In genomic region chr9:115391166-115391825, GRCh38 we compare ENCODE assay signal across 27 cellular contexts.
A peak's percentile ranks its signal among the peaks of the same experiment; 100 is the strongest.
DNase-seq lines count a peak whose midpoint lies in the region; ATAC-seq and TF ChIP-seq lines count a peak whose summit lies in the region.
"Had no signal": no experiment of that assay in that cellular context is flagged by ENCODE, and none has a peak within 500 bp of the region (broad histone marks: within the 10 kb centered on the region; RNA-seq: fewer than 3 reads in every experiment).

No MANE protein-coding gene starts in this region.

- WGBS in gastroesophageal sphincter (ENCODE audit: low coverage in 1 of 2), 2 donors = 75 to 78% methylated on average over 2 to 4 of the region's 4 CpGs

- no peaks in the 10 kb centered on the region for H3K4me1 Mint-ChIP-seq in effector memory CD8-positive, alpha-beta T cell (ENCODE audit: low read depth in 2 of 2)
- H3K4me1 Mint-ChIP-seq: activated naive CD4-positive, alpha-beta T cell treated with anti-CD3 and anti-CD28 coated beads, Interleukin-2, amount 50 U/mL, for 24 hours; CD4-positive, CD25-positive, alpha-beta regulatory T cell; naive B cell; stimulated activated naive B cell treated with anti-CD40 and anti-IgM and Interleukin-4, amounts not matched to agents 10 μg/mL and 1 μg/mL and 100 μg/mL, for 72 hours had no signal

- H3K27ac Mint-ChIP-seq in effector memory CD8-positive, alpha-beta T cell = no peak overlapping the region
- H3K27ac Mint-ChIP-seq: activated CD4-positive, alpha-beta T cell treated with anti-CD3 and anti-CD28 coated beads, Interleukin-2, amount 10 ng/mL, durations not matched to agents 24 days and 14 days; activated naive CD4-positive, alpha-beta T cell treated with anti-CD3 and anti-CD28 coated beads, Interleukin-2, amount 50 U/mL, for 24 hours; CD4-positive, CD25-positive, alpha-beta regulatory T cell; naive B cell; stimulated activated naive B cell treated with anti-CD40 and anti-IgM and Interleukin-4, amounts not matched to agents 10 μg/mL and 1 μg/mL and 100 μg/mL, for 72 hours had no signal

- ATAC-seq in gastroesophageal sphincter (no peak), GM19467 (IDR thresholded peaks at IDR 0.05; ENCODE audit: unreplicated experiment) (no peak)
- no peak for ATAC-seq in effector memory CD8-positive, alpha-beta T cell (replicated peaks)
- ATAC-seq: lower lobe of right lung; stimulated activated naive B cell treated with anti-CD40 and anti-IgM and Interleukin-4, amounts not matched to agents 10 μg/mL and 1 μg/mL and 100 μg/mL, for 72 hours had no signal

- H3K4me1 ChIP-seq in gastroesophageal sphincter = peaks cover 2 to 26% (median 5%) of the 10 kb centered on the region in 3 donors
- no peaks in the 10 kb centered on the region for H3K4me1 ChIP-seq in effector memory CD4-positive, alpha-beta T cell (ENCODE audit: control insufficient read depth, insufficient read depth, low read length, poor library complexity, severe bottlenecking)
- H3K4me1 ChIP-seq: prostate gland had no signal

- no peak overlapping the region for H3K4me3 Mint-ChIP-seq in effector memory CD8-positive, alpha-beta T cell
- H3K4me3 Mint-ChIP-seq: activated CD4-positive, alpha-beta T cell treated with anti-CD3 and anti-CD28 coated beads, Interleukin-2, amount 10 ng/mL, durations not matched to agents 24 days and 14 days; activated naive CD4-positive, alpha-beta T cell treated with anti-CD3 and anti-CD28 coated beads, Interleukin-2, amount 50 U/mL, for 24 hours; CD4-positive, CD25-positive, alpha-beta regulatory T cell; naive B cell; stimulated activated naive B cell treated with anti-CD40 and anti-IgM and Interleukin-4, amounts not matched to agents 10 μg/mL and 1 μg/mL and 100 μg/mL, for 72 hours had no signal

- H3K27me3 ChIP-seq in gastroesophageal sphincter = no peaks in the 10 kb centered on the region
- H3K27me3 ChIP-seq in effector memory CD4-positive, alpha-beta T cell (replicated peaks; ENCODE audit: control insufficient read depth, insufficient read depth, low read length, poor library complexity, severe bottlenecking) = no peaks in the 10 kb centered on the region
- H3K27me3 ChIP-seq: esophagus squamous epithelium, sigmoid colon had no signal

- no peak overlapping the region for H3K4me3 ChIP-seq in gastroesophageal sphincter
- H3K4me3 ChIP-seq in effector memory CD4-positive, alpha-beta T cell (ENCODE audit: insufficient read depth, low read depth, low read length, poor library complexity, severe bottlenecking) = no peak overlapping the region
- H3K4me3 ChIP-seq: esophagus squamous epithelium, lower lobe of right lung, prostate gland, sigmoid colon had no signal

- H3K27me3 Mint-ChIP-seq in effector memory CD8-positive, alpha-beta T cell = peaks cover 0 to 23% of the 10 kb centered on the region in 2 donors
- H3K27me3 Mint-ChIP-seq: activated CD4-positive, alpha-beta T cell treated with anti-CD3 and anti-CD28 coated beads, Interleukin-2, amount 10 ng/mL, durations not matched to agents 24 days and 14 days; CD4-positive, CD25-positive, alpha-beta regulatory T cell; naive B cell; stimulated activated naive B cell treated with anti-CD40 and anti-IgM and Interleukin-4, amounts not matched to agents 10 μg/mL and 1 μg/mL and 100 μg/mL, for 72 hours had no signal

- no peak for TF ChIP-seq EP300 in gastroesophageal sphincter (IDR thresholded peaks at IDR 0.05)

- TF ChIP-seq CTCF in gastroesophageal sphincter (IDR thresholded peaks at IDR 0.05) = no peak

- no peaks in the 10 kb centered on the region for H3K36me3 ChIP-seq in gastroesophageal sphincter
- no peaks in the 10 kb centered on the region for H3K36me3 ChIP-seq in effector memory CD4-positive, alpha-beta T cell (ENCODE audit: control insufficient read depth, insufficient read depth, low read length)
- H3K36me3 ChIP-seq: esophagus squamous epithelium, lower lobe of right lung, prostate gland, sigmoid colon had no signal

- no peaks in the 10 kb centered on the region for H3K9me3 Mint-ChIP-seq in effector memory CD8-positive, alpha-beta T cell
- H3K9me3 Mint-ChIP-seq: activated CD4-positive, alpha-beta T cell treated with anti-CD3 and anti-CD28 coated beads, Interleukin-2, amount 10 ng/mL, durations not matched to agents 24 days and 14 days; activated naive CD4-positive, alpha-beta T cell treated with anti-CD3 and anti-CD28 coated beads, Interleukin-2, amount 50 U/mL, for 24 hours; naive B cell; stimulated activated naive B cell treated with anti-CD40 and anti-IgM and Interleukin-4, amounts not matched to agents 10 μg/mL and 1 μg/mL and 100 μg/mL, for 72 hours had no signal

- H3K36me3 Mint-ChIP-seq in effector memory CD8-positive, alpha-beta T cell (ENCODE audit: insufficient read depth) = no peaks in the 10 kb centered on the region
- H3K36me3 Mint-ChIP-seq: activated naive CD4-positive, alpha-beta T cell treated with anti-CD3 and anti-CD28 coated beads, Interleukin-2, amount 50 U/mL, for 24 hours; CD4-positive, CD25-positive, alpha-beta regulatory T cell; naive B cell; stimulated activated naive B cell treated with anti-CD40 and anti-IgM and Interleukin-4, amounts not matched to agents 10 μg/mL and 1 μg/mL and 100 μg/mL, for 72 hours had no signal

- no peaks in the 10 kb centered on the region for H3K9me3 ChIP-seq in gastroesophageal sphincter
- no peaks in the 10 kb centered on the region for H3K9me3 ChIP-seq in effector memory CD4-positive, alpha-beta T cell (ENCODE audit: control insufficient read depth, low read length)
- H3K9me3 ChIP-seq: esophagus squamous epithelium, lower lobe of right lung, prostate gland, sigmoid colon had no signal

- H3K27ac ChIP-seq in gastroesophageal sphincter = no peak overlapping the region
- no peak overlapping the region for H3K27ac ChIP-seq in effector memory CD4-positive, alpha-beta T cell (ENCODE audit: insufficient read depth, low read length, poor library complexity, severe bottlenecking)
- H3K27ac ChIP-seq: esophagus squamous epithelium, lower lobe of right lung, prostate gland, sigmoid colon had no signal

- DNase-seq in NCI-H2196 (lab: John Stamatoyannopoulos, UW; ENCODE audit: unreplicated experiment) = peak; percentile 10
- no peak for DNase-seq in NCI-H2196 treated with DMSO at 0.1 percent for 48 hours (lab: John Stamatoyannopoulos, UW; ENCODE audit: unreplicated experiment)
- peak; percentile 82 for DNase-seq in NCI-H2171 treated with DMSO at 0.1 percent for 48 hours (lab: John Stamatoyannopoulos, UW)
- DNase-seq in fibroblast of peridontal ligament (ENCODE audit: extremely low read depth) = peak; percentile 42
- DNase-seq in effector memory CD8-positive, alpha-beta T cell = no peak
- DNase-seq in effector memory CD4-positive, alpha-beta T cell = no peak
- DNase-seq: activated CD4-positive, alpha-beta T cell treated with anti-CD3 and anti-CD28 coated beads, Interleukin-2, amount 10 ng/mL, durations not matched to agents 24 days and 14 days; activated CD8-positive, alpha-beta memory T cell treated with anti-CD3 and anti-CD28 coated beads for 24 hours; AML-193; CD4-positive, CD25-positive, alpha-beta regulatory T cell; esophagus squamous epithelium; HCEC 1CT; hippocampal formation; lower lobe of right lung; midbrain; naive B cell; NCI-H1048; NCI-H2029; occipital lobe; SIG-M5; sigmoid colon; stimulated activated naive B cell treated with anti-CD40 and anti-IgM and Interleukin-4, amounts not matched to agents 10 μg/mL and 1 μg/mL and 100 μg/mL, for 72 hours; T1000 had no signal

- no peak for TF ChIP-seq POLR2A in gastroesophageal sphincter (IDR thresholded peaks at IDR 0.05)

Comparison
In these comparisons a context has a peak if more than half of its experiments do, and no peak if none do; other contexts are left out.
1. DNase-seq: peak in NCI-H2196 (single experiment), NCI-H2171 treated with DMSO at 0.1 percent for 48 hours (single experiment) and fibroblast of peridontal ligament (single experiment); none in NCI-H2196 treated with DMSO at 0.1 percent for 48 hours (single experiment), effector memory CD8-positive, alpha-beta T cell (0 of 3) and effector memory CD4-positive, alpha-beta T cell (0 of 3).